Comparison of ENCODE assay signal across 27 cellular contexts in the genomic region with DNA sequence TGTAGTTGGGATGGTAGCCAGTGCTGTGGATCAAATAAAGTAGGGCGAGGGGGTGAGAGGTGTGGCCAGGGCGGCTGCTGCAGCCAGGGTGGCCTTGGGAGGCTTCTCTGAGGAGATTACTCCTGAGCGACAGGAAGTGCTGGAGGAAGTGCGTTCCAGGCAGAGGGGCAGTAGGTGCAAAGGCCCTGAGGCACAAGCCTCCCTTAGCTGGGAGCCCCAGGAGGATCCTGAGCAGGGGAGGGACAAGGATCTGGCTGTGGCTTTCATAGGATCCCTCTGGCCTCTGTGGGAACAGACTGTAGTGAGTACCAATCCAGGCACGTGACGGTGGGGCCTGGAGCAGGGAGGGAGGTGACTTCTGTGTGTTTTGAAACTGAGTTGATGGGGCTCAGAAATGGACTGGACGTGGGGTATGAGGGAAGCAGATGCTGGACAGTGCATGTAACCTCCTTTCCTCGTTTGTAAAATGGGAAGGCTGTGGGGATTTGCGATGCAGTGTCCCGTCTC. TPM values are rescaled to one million over a fixed set of nuclear protein-coding genes. Genes with fewer than 3 reads are reported as not detected.
DNase-seq lines count a peak whose midpoint lies in the region; ATAC-seq, FAIRE-seq and TF ChIP-seq lines count a peak whose summit lies in the region.
"Had no signal": no experiment of that assay in that cellular context is flagged by ENCODE, and none has a peak within 500 bp of the region (broad histone marks: within the 10 kb centered on the region; RNA-seq: fewer than 3 reads in every experiment).

No MANE protein-coding gene starts in this region.

- no peak overlapping the region; a peak in 1 of 4 replicates for H3K9ac ChIP-seq in K562 (ENCODE audit: insufficient read depth in 1 of 2, low read depth in 2 of 2, low read length in 2 of 2)

- BruUV-seq in K562 (replicated peaks; lab: Mats Ljungman, UMichigan), result no TSS peak

- H3K9me3 ChIP-seq in A549, result no peaks in the 10 kb centered on the region
- no peaks in the 10 kb centered on the region for H3K9me3 ChIP-seq in K562 (replicated peaks; ENCODE audit: control insufficient read depth, insufficient read depth, low read depth, low read length)
- H3K9me3 ChIP-seq: SJSA1, suprapubic skin had no signal

- TF ChIP-seq CTCF in A549 (IDR thresholded peaks at IDR 0.05), result no peak
- no peak for TF ChIP-seq CTCF in HFFc6 (IDR thresholded peaks at IDR 0.05)
- no peak for TF ChIP-seq CTCF in K562 (IDR thresholded peaks at IDR 0.05 in 2 of 3, conservative IDR thresholded peaks at IDR 0.05 in 1 of 3; ENCODE audit: insufficient read depth in 2 of 3, low read depth in 1 of 3, low read length in 3 of 3)
- TF ChIP-seq CTCF in nephron progenitor cell (IDR thresholded peaks at IDR 0.05), result no peak

- POLR2A ChIA-PET in A549 (lab: Yijun Ruan, JAX), result no interaction called here
- POLR2A ChIA-PET in K562 (lab: Yijun Ruan, JAX), result interaction anchor here (1.3 kb wide), 1 partner anchor 8 kb away, joined by 3 read pairs; no protein-coding TSS in a partner anchor

- no peak for TF ChIP-seq POLR2A in A549 (IDR thresholded peaks at IDR 0.05; ENCODE audit: low read length)
- TF ChIP-seq POLR2A in K562 (conservative IDR thresholded peaks at IDR 0.05), result no peak

- peaks cover 11% of the 10 kb centered on the region for H3K4me1 ChIP-seq in A549
- peaks cover 4 to 38% of the 10 kb centered on the region in 2 experiments; a peak in 3 of 5 replicates for H3K4me1 ChIP-seq in K562 (replicated peaks in 1 of 2; ENCODE audit: control insufficient read depth in 2 of 2, insufficient read depth in 2 of 2, low read length in 2 of 2)

- TF ChIP-seq RAD21 in A549 (conservative IDR thresholded peaks at IDR 0.05 in 1 of 2, IDR thresholded peaks at IDR 0.05 in 1 of 2) (no peak), K562 (CRISPR knock-in tag; conservative IDR thresholded peaks at IDR 0.05 in 1 of 2, IDR thresholded peaks at IDR 0.05 in 1 of 2) (no peak)

- TF ChIP-seq EP300 in A549 (IDR thresholded peaks at IDR 0.05), result no peak
- TF ChIP-seq EP300 in K562 (IDR thresholded peaks at IDR 0.05; ENCODE audit: low read length), result no peak

- H3K27ac ChIP-seq in A549 (no peak overlapping the region), K562 (ENCODE audit: extremely low read depth, low read depth, low read length) (no peak overlapping the region)
- H3K27ac ChIP-seq: C4-2B, SJSA1, suprapubic skin had no signal

- FAIRE-seq in A549 (lab: Jason Lieb, UNC), result no peak
- FAIRE-seq in K562 (lab: Jason Lieb, UNC), result no peak
- FAIRE-seq: D721Med, endometrium, RCC 7860, small intestine, TTC549 had no signal

- H3K9me1 ChIP-seq in K562 (ENCODE audit: control insufficient read depth, insufficient read depth, low read length), result no peaks in the 10 kb centered on the region

- peaks cover 39% of the 10 kb centered on the region for H3K4me1 Mint-ChIP-seq in HFFc6 (ENCODE audit: low read depth)
- peaks cover 74% of the 10 kb centered on the region for H3K4me1 Mint-ChIP-seq in nephron progenitor cell

- DNase-seq in A549 (ENCODE audit: low read depth in 1 of 2, low spot score in 1 of 2) (no peak), HFFc6 (no peak), K562 (ENCODE audit: extremely low read depth in 1 of 4, low spot score in 3 of 4) (no peak), nephron progenitor cell (no peak), 8988T (no peak), NCI-H1105 (lab: John Stamatoyannopoulos, UW) (no peak)
- DNase-seq: activated CD4-positive, CD25-positive, alpha-beta regulatory T cell treated with anti-CD3 and anti-CD28 coated beads, Interleukin-2, amount 50 U/mL, for 72 hours; activated CD8-positive, alpha-beta T cell treated with anti-CD3 and anti-CD28 coated beads, Interleukin-2, amount 10 ng/mL, durations not matched to agents 7 days and 5 days; activated T-cell treated with anti-CD3 and anti-CD28 coated beads for 4 hours; cortex of kidney; EL; islet precursor cell; KG1; NCI-H524; small intestine; stimulated activated CD4-positive, alpha-beta T cell treated with anti-CD3 and anti-CD28 coated beads, Interleukin-1b, Interleukin-23, amount 100 ng/mL, for 48 hours; T-cell had no signal

- H3K36me3 Mint-ChIP-seq in HFFc6 (ENCODE audit: low read depth) (peaks cover 6% of the 10 kb centered on the region), nephron progenitor cell (ENCODE audit: low read depth) (no peaks in the 10 kb centered on the region)
- H3K36me3 Mint-ChIP-seq: T-cell had no signal

- no peaks in the 10 kb centered on the region for H4K20me1 ChIP-seq in K562 (replicated peaks; ENCODE audit: control insufficient read depth, insufficient read depth, low read length)

- H3K79me2 ChIP-seq in K562 (ENCODE audit: control insufficient read depth, insufficient read depth, low read length), result peaks cover 8% of the 10 kb centered on the region; the same call in 2 of the 3 replicates

- intact Hi-C loops in K562 (cut with micrococcal nuclease), result no loop called here

- H3K4me2 ChIP-seq in A549 (no peak overlapping the region), K562 (ENCODE audit: insufficient read depth, low read length) (no peak overlapping the region)

- 83% methylated on average over 10 of the region's 10 CpGs for WGBS in A549 (ENCODE audit: missing lambda C conversion rate)
- 57% methylated on average over 10 of the region's 10 CpGs for WGBS in K562 (ENCODE audit: insufficient coverage, low coverage, missing lambda C conversion rate)

- H3K4me3 Mint-ChIP-seq in HFFc6 (0 out of 2 replicates have a peak overlapping the region, but pooled peaks have one; percentile 10), nephron progenitor cell (peak overlapping the region; percentile 26)
- H3K4me3 Mint-ChIP-seq: activated CD8-positive, alpha-beta T cell treated with anti-CD3 and anti-CD28 coated beads, Interleukin-2, amount 10 ng/mL, durations not matched to agents 7 days and 5 days had no signal

- no peaks in the 10 kb centered on the region for H3K36me3 ChIP-seq in K562 (ENCODE audit: control insufficient read depth, insufficient read depth, low read length)
- H3K36me3 ChIP-seq: SJSA1 had no signal

- CTCF ChIA-PET in A549 (lab: Yijun Ruan, JAX), result interaction anchor here (1.6 kb wide), 1 partner anchor 19 kb away, joined by 6 read pairs; no protein-coding TSS in a partner anchor
- CTCF ChIA-PET in K562 (lab: Yijun Ruan, JAX; ENCODE audit: low intra/inter-chr PET ratio), result no interaction called here

- no peaks in the 10 kb centered on the region for H3K27me3 ChIP-seq in K562 (ENCODE audit: control insufficient read depth in 2 of 2, insufficient read depth in 2 of 2, low read length in 2 of 2)
- H3K27me3 ChIP-seq: SJSA1, suprapubic skin had no signal

- in situ Hi-C loops in K562 (cut with MboI), result no loop called here

- H3K27ac Mint-ChIP-seq in HFFc6, result no peak overlapping the region; the same call in 1 of the 2 replicates
- H3K27ac Mint-ChIP-seq in nephron progenitor cell, result peak overlapping the region; percentile 84
- H3K27ac Mint-ChIP-seq: activated CD8-positive, alpha-beta T cell treated with anti-CD3 and anti-CD28 coated beads, Interleukin-2, amount 10 ng/mL, durations not matched to agents 7 days and 5 days; T-cell had no signal

- H3K27me3 Mint-ChIP-seq in HFFc6 (ENCODE audit: insufficient read depth) (no peaks in the 10 kb centered on the region; the same call in 1 of the 2 replicates), nephron progenitor cell (ENCODE audit: low read depth, poor library complexity) (peaks cover 3% of the 10 kb centered on the region)
- H3K27me3 Mint-ChIP-seq: T-cell had no signal

- H3K9me3 Mint-ChIP-seq in HFFc6 (no peaks in the 10 kb centered on the region), nephron progenitor cell (no peaks in the 10 kb centered on the region)
- H3K9me3 Mint-ChIP-seq: T-cell had no signal

- ATAC-seq in A549, result no peak
- no peak for ATAC-seq in K562
- ATAC-seq in HG02970 (IDR thresholded peaks at IDR 0.05; ENCODE audit: low FRiP score, unreplicated experiment), result no peak
- no peak for ATAC-seq in HG02798 (IDR thresholded peaks at IDR 0.05; ENCODE audit: poor library complexity, unreplicated experiment)
- ATAC-seq: activated CD8-positive, alpha-beta T cell treated with anti-CD3 and anti-CD28 coated beads, Interleukin-2, amount 10 ng/mL, durations not matched to agents 7 days and 5 days; HCT116; T-cell had no signal

- H2AFZ ChIP-seq in K562 (ENCODE audit: low read depth, low read length), result no peak overlapping the region

- H3K4me3 ChIP-seq in A549 (no peak overlapping the region), K562 (no peak overlapping the region)
- H3K4me3 ChIP-seq: SJSA1, suprapubic skin had no signal

RNA-seq across cellular contexts. Expression of a gene that starts 2.8 kb away (rescaled TPM):
- polyA plus RNA-seq in A549 (2011; rRNA removed), result 11.2 and 13.1 TPM in 2 replicates
- 26.7 and 42.5 TPM in 2 replicates for polyA plus RNA-seq in A549 (2012; cell fraction: cytosol; rRNA removed)
- polyA plus RNA-seq in A549 (2012; cell fraction: nucleus; rRNA removed), result 42.1 and 57.8 TPM in 2 replicates
- polyA plus RNA-seq in A549 (2017; fragmentation: RNase III; extraction: RNeasy Plus Mini Kit Qiagen cat#74134 plus additional on column Dnase treatment), result 15.5 to 19.3 TPM (median 18.9 TPM) in 3 replicates
- 13.9 and 20.5 TPM in 2 replicates for polyA minus RNA-seq in A549 (2011; rRNA and poly(A)+ RNA removed)
- total RNA-seq in HFFc6 (2021; fragmentation: NEBNext Ultra II Directional; extraction: Animal tissue kit (Norgen Biotek cat#: 25700)), result 10 to 100 TPM; 38.0 to 50.8 (median 41.0) TPM
- total RNA-seq in K562 (2011; cell fraction: chromatin; rRNA removed; ENCODE audit: low replicate concordance), result 9.5 and 31.3 TPM in 2 replicates
- total RNA-seq in K562 (2011; cell fraction: nucleolus; rRNA removed), result 21.2 and 23.6 TPM in 2 replicates
- 13.2 and 14.3 TPM in 2 replicates for total RNA-seq in K562 (2011; cell fraction: nucleoplasm; rRNA removed)
- 8.2 and 11.3 TPM in 2 replicates for total RNA-seq in K562 (2014; rRNA removed)
- 1.4 and 1.7 TPM in 2 replicates for total RNA-seq in K562 (2014; rRNA removed; fragmentation: Illumina TruSeq; extraction: Trizol)
- 4.0 and 4.2 TPM in 2 replicates for total RNA-seq in K562 (2015; rRNA removed; fragmentation: Illumina TruSeq; extraction: Trizol)
- total RNA-seq in K562 (2021), result 12.4 and 12.9 TPM in 2 replicates
- 6.4 and 9.2 TPM in 2 replicates for polyA plus RNA-seq in K562 (2011; rRNA removed)
- 9.5 and 22.7 TPM in 2 replicates for polyA plus RNA-seq in K562 (2011; cell fraction: cytosol; rRNA removed)
- 16.1 and 20.2 TPM in 2 replicates for polyA plus RNA-seq in K562 (2011; cell fraction: nucleus; rRNA removed)
- polyA plus RNA-seq in K562 (2012), result 7.3 and 10.7 TPM in 2 replicates
- 3.7 and 8.4 TPM in 2 replicates for polyA plus RNA-seq in K562 (2014; fragmentation: Illumina TruSeq; extraction: Trizol)
- under 1 TPM in 1 of 2 experiments, not detected in 1; 0.11 TPM for polyA plus RNA-seq in K562 (2014; fragmentation: Nextera tagmentation; extraction: Ambion mirVana)
- polyA plus RNA-seq in K562 (2014; rRNA removed), result 10.7 and 11.9 TPM in 2 replicates
- 2.5 and 5.3 TPM in 2 replicates for polyA minus RNA-seq in K562 (2011; rRNA and poly(A)+ RNA removed)
- 8.2 and 8.6 TPM in 2 replicates for polyA minus RNA-seq in K562 (2011; cell fraction: cytosol; rRNA and poly(A)+ RNA removed)
- polyA minus RNA-seq in K562 (2011; cell fraction: nucleus; rRNA and poly(A)+ RNA removed), result 5.5 and 6.7 TPM in 2 replicates

RNA-seq across cellular contexts. Expression of a gene that starts 30.3 kb away (rescaled TPM):
- polyA plus RNA-seq in A549 (2011; rRNA removed) (280 and 299 TPM in 2 replicates), A549 (2017; fragmentation: RNase III; extraction: RNeasy Plus Mini Kit Qiagen cat#74134 plus additional on column Dnase treatment) (222 to 265 TPM (median 253 TPM) in 3 replicates), K562 (2011; rRNA removed) (126 and 140 TPM in 2 replicates), K562 (2014; fragmentation: Illumina TruSeq; extraction: Trizol) (92.6 and 108 TPM in 2 replicates), K562 (2014; fragmentation: Nextera tagmentation; extraction: Ambion mirVana) (10 to 100 TPM; 11.7 to 14.4 TPM), K562 (2014; rRNA removed) (86.9 and 88.9 TPM in 2 replicates)
- 403 and 473 TPM in 2 replicates for polyA plus RNA-seq in A549 (2012; cell fraction: cytosol; rRNA removed)
- 1,130 and 1,454 TPM in 2 replicates for polyA plus RNA-seq in A549 (2012; cell fraction: nucleus; rRNA removed)
- polyA minus RNA-seq in A549 (2011; rRNA and poly(A)+ RNA removed), result 463 and 500 TPM in 2 replicates
- total RNA-seq in HFFc6 (2021; fragmentation: NEBNext Ultra II Directional; extraction: Animal tissue kit (Norgen Biotek cat#: 25700)), result 100 to 1,000 TPM; 347 to 472 (median 438) TPM
- 135 and 339 TPM in 2 replicates for total RNA-seq in K562 (2011; cell fraction: chromatin; rRNA removed; ENCODE audit: low replicate concordance)
- total RNA-seq in K562 (2011; cell fraction: nucleolus; rRNA removed), result 168 and 180 TPM in 2 replicates
- 115 and 116 TPM in 2 replicates for total RNA-seq in K562 (2011; cell fraction: nucleoplasm; rRNA removed)
- total RNA-seq in K562 (2014; rRNA removed) (82.5 and 117 TPM in 2 replicates), K562 (2014; rRNA removed; fragmentation: Illumina TruSeq; extraction: Trizol) (57.2 and 64.8 TPM in 2 replicates), K562 (2015; rRNA removed; fragmentation: Illumina TruSeq; extraction: Trizol) (65.9 and 71.4 TPM in 2 replicates), K562 (2021) (116 and 121 TPM in 2 replicates)
- polyA plus RNA-seq in K562 (2011; cell fraction: cytosol; rRNA removed), result 150 and 255 TPM in 2 replicates
- polyA plus RNA-seq in K562 (2011; cell fraction: nucleus; rRNA removed), result 312 and 400 TPM in 2 replicates
- 87.1 and 120 TPM in 2 replicates for polyA plus RNA-seq in K562 (2012)
- 124 and 145 TPM in 2 replicates for polyA minus RNA-seq in K562 (2011; rRNA and poly(A)+ RNA removed)
- 107 and 114 TPM in 2 replicates for polyA minus RNA-seq in K562 (2011; cell fraction: cytosol; rRNA and poly(A)+ RNA removed)
- polyA minus RNA-seq in K562 (2011; cell fraction: nucleus; rRNA and poly(A)+ RNA removed), result 59.5 and 63.8 TPM in 2 replicates

RNA-seq across cellular contexts. Expression of a gene that starts 32.2 kb away (rescaled TPM):
- polyA plus RNA-seq in A549 (2011; rRNA removed) (3.7 and 4.3 TPM in 2 replicates), A549 (2017; fragmentation: RNase III; extraction: RNeasy Plus Mini Kit Qiagen cat#74134 plus additional on column Dnase treatment) (6.0 to 8.5 TPM (median 7.0 TPM) in 3 replicates), K562 (2011; rRNA removed) (3.0 and 5.9 TPM in 2 replicates), K562 (2014; fragmentation: Illumina TruSeq; extraction: Trizol) (1.6 and 3.6 TPM in 2 replicates), K562 (2014; fragmentation: Nextera tagmentation; extraction: Ambion mirVana) (under 1 TPM; 0.10 to 0.21 TPM), K562 (2014; rRNA removed) (3.8 and 4.7 TPM in 2 replicates)
- polyA plus RNA-seq in A549 (2012; cell fraction: cytosol; rRNA removed), result 9.8 and 11.4 TPM in 2 replicates
- polyA plus RNA-seq in A549 (2012; cell fraction: nucleus; rRNA removed), result 49.8 and 52.9 TPM in 2 replicates
- 5.7 and 6.7 TPM in 2 replicates for polyA minus RNA-seq in A549 (2011; rRNA and poly(A)+ RNA removed)
- 10 to 100 TPM; 13.3 to 19.9 (median 16.6) TPM for total RNA-seq in HFFc6 (2021; fragmentation: NEBNext Ultra II Directional; extraction: Animal tissue kit (Norgen Biotek cat#: 25700))
- 8.1 and 23.7 TPM in 2 replicates for total RNA-seq in K562 (2011; cell fraction: chromatin; rRNA removed; ENCODE audit: low replicate concordance)
- total RNA-seq in K562 (2011; cell fraction: nucleolus; rRNA removed), result 20.5 and 26.8 TPM in 2 replicates
- total RNA-seq in K562 (2011; cell fraction: nucleoplasm; rRNA removed), result 12.3 and 12.8 TPM in 2 replicates
- total RNA-seq in K562 (2014; rRNA removed) (4.0 and 6.4 TPM in 2 replicates), K562 (2014; rRNA removed; fragmentation: Illumina TruSeq; extraction: Trizol) (0.77 and 1.2 TPM in 2 replicates), K562 (2015; rRNA removed; fragmentation: Illumina TruSeq; extraction: Trizol) (2.4 and 2.8 TPM in 2 replicates), K562 (2021) (7.8 and 8.2 TPM in 2 replicates)
- 8.2 and 13.6 TPM in 2 replicates for polyA plus RNA-seq in K562 (2011; cell fraction: cytosol; rRNA removed)
- 24.6 and 25.0 TPM in 2 replicates for polyA plus RNA-seq in K562 (2011; cell fraction: nucleus; rRNA removed)
- polyA plus RNA-seq in K562 (2012), result 6.5 and 7.8 TPM in 2 replicates
- 3.6 and 5.1 TPM in 2 replicates for polyA minus RNA-seq in K562 (2011; rRNA and poly(A)+ RNA removed)
- 4.9 and 5.6 TPM in 2 replicates for polyA minus RNA-seq in K562 (2011; cell fraction: cytosol; rRNA and poly(A)+ RNA removed)
- 11.4 and 14.9 TPM in 2 replicates for polyA minus RNA-seq in K562 (2011; cell fraction: nucleus; rRNA and poly(A)+ RNA removed)

RNA-seq across cellular contexts. Expression of a gene that starts 44.6 kb away (rescaled TPM):
- polyA plus RNA-seq in A549 (2011; rRNA removed), result 99.2 and 105 TPM in 2 replicates
- 69.5 and 90.7 TPM in 2 replicates for polyA plus RNA-seq in A549 (2012; cell fraction: cytosol; rRNA removed)
- polyA plus RNA-seq in A549 (2012; cell fraction: nucleus; rRNA removed), result 47.9 and 50.7 TPM in 2 replicates
- 52.5 to 57.9 TPM (median 54.2 TPM) in 3 replicates for polyA plus RNA-seq in A549 (2017; fragmentation: RNase III; extraction: RNeasy Plus Mini Kit Qiagen cat#74134 plus additional on column Dnase treatment)
- 158 and 192 TPM in 2 replicates for polyA minus RNA-seq in A549 (2011; rRNA and poly(A)+ RNA removed)
- total RNA-seq in HFFc6 (2021; fragmentation: NEBNext Ultra II Directional; extraction: Animal tissue kit (Norgen Biotek cat#: 25700)), result 100 to 1,000 TPM in 3 of 6 experiments, 10 to 100 TPM in 3; 90.2 to 117 (median 103) TPM
- total RNA-seq in K562 (2011; cell fraction: chromatin; rRNA removed; ENCODE audit: low replicate concordance), result 13.7 and 27.0 TPM in 2 replicates
- total RNA-seq in K562 (2011; cell fraction: nucleolus; rRNA removed), result 25.8 and 27.0 TPM in 2 replicates
- total RNA-seq in K562 (2011; cell fraction: nucleoplasm; rRNA removed), result 21.0 and 29.0 TPM in 2 replicates
- total RNA-seq in K562 (2014; rRNA removed), result 49.2 and 63.0 TPM in 2 replicates
- 34.6 and 37.5 TPM in 2 replicates for total RNA-seq in K562 (2014; rRNA removed; fragmentation: Illumina TruSeq; extraction: Trizol)
- total RNA-seq in K562 (2015; rRNA removed; fragmentation: Illumina TruSeq; extraction: Trizol), result 46.6 and 47.4 TPM in 2 replicates
- total RNA-seq in K562 (2021), result 70.0 and 73.8 TPM in 2 replicates
- polyA plus RNA-seq in K562 (2011; rRNA removed), result 51.7 and 52.6 TPM in 2 replicates
- 72.8 and 75.5 TPM in 2 replicates for polyA plus RNA-seq in K562 (2011; cell fraction: cytosol; rRNA removed)
- 25.7 and 27.6 TPM in 2 replicates for polyA plus RNA-seq in K562 (2011; cell fraction: nucleus; rRNA removed)
- polyA plus RNA-seq in K562 (2012), result 30.7 and 36.5 TPM in 2 replicates
- 47.2 and 52.2 TPM in 2 replicates for polyA plus RNA-seq in K562 (2014; fragmentation: Illumina TruSeq; extraction: Trizol)
- polyA plus RNA-seq in K562 (2014; fragmentation: Nextera tagmentation; extraction: Ambion mirVana), result 10 to 100 TPM; 11.4 to 18.0 TPM
- 38.4 and 48.0 TPM in 2 replicates for polyA plus RNA-seq in K562 (2014; rRNA removed)
- polyA minus RNA-seq in K562 (2011; rRNA and poly(A)+ RNA removed), result 59.1 and 79.4 TPM in 2 replicates
- polyA minus RNA-seq in K562 (2011; cell fraction: cytosol; rRNA and poly(A)+ RNA removed), result 74.9 and 81.0 TPM in 2 replicates
- 12.4 and 19.2 TPM in 2 replicates for polyA minus RNA-seq in K562 (2011; cell fraction: nucleus; rRNA and poly(A)+ RNA removed)
